ENCODE assay signal across 9 cellular contexts in the genomic region with DNA sequence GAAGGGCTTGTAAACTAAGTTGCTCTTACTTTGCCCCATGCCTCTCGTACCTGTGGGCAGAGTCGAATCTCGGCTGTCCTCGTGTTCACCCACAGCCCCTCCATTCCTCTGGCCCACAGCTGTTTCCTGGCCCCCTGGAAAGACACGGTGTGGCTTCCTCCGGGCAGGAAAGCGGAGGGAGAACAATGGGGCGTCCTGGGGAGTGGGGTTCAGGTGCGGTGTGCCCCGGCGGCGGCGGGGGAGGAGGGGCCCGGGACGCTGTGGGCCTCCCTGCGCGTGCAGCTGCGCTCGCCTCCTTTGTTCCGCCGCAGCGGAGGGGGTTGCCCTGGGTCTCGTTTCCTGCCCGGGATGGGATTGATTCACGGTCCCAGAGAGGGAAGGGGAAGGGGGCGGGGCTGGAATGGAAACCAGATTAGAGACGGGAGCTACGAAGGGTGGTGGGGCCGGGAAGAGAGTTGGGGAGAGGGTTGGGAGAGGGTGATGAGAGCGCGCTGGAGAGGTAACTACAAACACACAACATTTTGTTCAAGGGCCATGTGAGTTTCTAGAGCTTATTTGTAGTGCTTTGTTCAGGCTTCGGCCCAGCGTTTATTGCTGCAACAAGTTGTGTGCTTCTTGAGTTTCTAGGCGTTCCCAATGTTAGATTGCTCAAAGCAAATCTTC. TPM values are rescaled to one million over a fixed set of nuclear protein-coding genes. Genes with fewer than 3 reads are reported as not detected.
DNase-seq lines count a peak whose midpoint lies in the region; ATAC-seq, FAIRE-seq and TF ChIP-seq lines count a peak whose summit lies in the region.
"Had no signal": no experiment of that assay in that cellular context is flagged by ENCODE, and none has a peak within 500 bp of the region (broad histone marks: within the 10 kb centered on the region; RNA-seq: fewer than 3 reads in every experiment).

No MANE protein-coding gene starts in this region.

- no TSS peak for BruUV-seq in A673 (replicated peaks; lab: Mats Ljungman, UMichigan)

- peak; percentile 35 for FAIRE-seq in GM19239 (lab: Jason Lieb, UNC)
- FAIRE-seq: GM18507 had no signal

- H3K4me1 ChIP-seq in A673 (ENCODE audit: insufficient read depth, low read length, poor library complexity, severe bottlenecking), result peaks cover 15% of the 10 kb centered on the region
- H3K4me1 ChIP-seq in mucosa of descending colon (ENCODE audit: low read depth), result peaks cover 16% of the 10 kb centered on the region
- H3K4me1 ChIP-seq in thoracic aorta (ENCODE audit: control insufficient read depth in 1 of 2, low read depth in 2 of 2), result peaks cover 4 to 50% of the 10 kb centered on the region in 2 donors

- POLR2A ChIA-PET in A673 (lab: Charles Lee; ENCODE audit: low non-redundant PET), result no interaction called here

- H3K9me3 Mint-ChIP-seq in activated CD4-positive, alpha-beta T cell treated with anti-CD3 and anti-CD28 coated beads, Interleukin-2, amount 10 ng/mL, durations not matched to agents 24 days and 14 days, result no peaks in the 10 kb centered on the region

- TF ChIP-seq POLR2A in NB4 (IDR thresholded peaks at IDR 0.05; ENCODE audit: extremely low read depth, insufficient read length), result no peak

- ATAC-seq in mucosa of descending colon (peak; percentile 72), thoracic aorta (ENCODE audit: insufficient number of reproducible peaks, low FRiP score, low read depth) (peak; percentile 18), GM21515 (IDR thresholded peaks at IDR 0.05; ENCODE audit: unreplicated experiment) (no peak)

- CTCF ChIA-PET in A673 (lab: Charles Lee), result no interaction called here

- H3K4me1 Mint-ChIP-seq in activated CD4-positive, alpha-beta T cell treated with anti-CD3 and anti-CD28 coated beads, Interleukin-2, amount 10 ng/mL, durations not matched to agents 24 days and 14 days, result peaks cover 17% of the 10 kb centered on the region

- TF ChIP-seq CTCF in A673 (conservative IDR thresholded peaks at IDR 0.05; ENCODE audit: low read depth, low read length) (no peak), NB4 (IDR thresholded peaks at IDR 0.05; ENCODE audit: low read depth, low read length) (no peak), epithelial cell of esophagus (IDR thresholded peaks at IDR 0.05; ENCODE audit: insufficient read depth, low read depth, low read length, missing control alignments) (no peak), mucosa of descending colon (IDR thresholded peaks at IDR 0.05) (no peak), thoracic aorta (IDR thresholded peaks at IDR 0.05) (no peak)

- peaks cover 18% of the 10 kb centered on the region for H3K27me3 Mint-ChIP-seq in activated CD4-positive, alpha-beta T cell treated with anti-CD3 and anti-CD28 coated beads, Interleukin-2, amount 10 ng/mL, durations not matched to agents 24 days and 14 days

- peak overlapping the region; percentile 70 for H3K27ac ChIP-seq in A673 (ENCODE audit: low read depth, low read length, poor library complexity, severe bottlenecking)
- H3K27ac ChIP-seq in thoracic aorta, result peak overlapping the region; percentile 70 to 76

- H3K27me3 ChIP-seq in A673 (replicated peaks; ENCODE audit: insufficient read depth, low read depth, low read length, poor library complexity), result no peaks in the 10 kb centered on the region
- H3K27me3 ChIP-seq in thoracic aorta (replicated peaks; ENCODE audit: insufficient read depth), result no peaks in the 10 kb centered on the region

- DNase-seq in A673 (ENCODE audit: low spot score) (peak; percentile 86), GM19239 (ENCODE audit: insufficient read length, low spot score) (no peak), NB4 (ENCODE audit: low read depth) (peak; percentile 77), epithelial cell of esophagus (ENCODE audit: low read depth) (peak; percentile 78), mucosa of descending colon (peak; percentile 80 to 83 (median 80)), thoracic aorta (ENCODE audit: low spot score) (no peak)
- DNase-seq in activated CD4-positive, alpha-beta T cell treated with anti-CD3 and anti-CD28 coated beads, Interleukin-2, amount 10 ng/mL, durations not matched to agents 24 days and 14 days, result peak; percentile 80

- peak overlapping the region; percentile 88 for H3K4me3 Mint-ChIP-seq in activated CD4-positive, alpha-beta T cell treated with anti-CD3 and anti-CD28 coated beads, Interleukin-2, amount 10 ng/mL, durations not matched to agents 24 days and 14 days

- peak overlapping the region; percentile 71 for H3K4me3 ChIP-seq in A673 (ENCODE audit: low read depth, low read length, poor library complexity, severe bottlenecking)
- peak overlapping the region; percentile 77 for H3K4me3 ChIP-seq in NB4 (ENCODE audit: low read depth, low read length)
- peak overlapping the region; percentile 94 for H3K4me3 ChIP-seq in epithelial cell of esophagus (ENCODE audit: low read length)
- H3K4me3 ChIP-seq in mucosa of descending colon, result peak overlapping the region; percentile 52
- H3K4me3 ChIP-seq in thoracic aorta, result peak overlapping the region; percentile 86

- no peaks in the 10 kb centered on the region for H3K9me3 ChIP-seq in A673 (ENCODE audit: low read depth, low read length, poor library complexity, severe bottlenecking)
- no peaks in the 10 kb centered on the region for H3K9me3 ChIP-seq in mucosa of descending colon
- H3K9me3 ChIP-seq in thoracic aorta, result no peaks in the 10 kb centered on the region

- H3K36me3 ChIP-seq in A673 (ENCODE audit: insufficient read depth, low read length, poor library complexity, severe bottlenecking) (no peaks in the 10 kb centered on the region), mucosa of descending colon (ENCODE audit: low read depth) (no peaks in the 10 kb centered on the region), thoracic aorta (no peaks in the 10 kb centered on the region)

- intact Hi-C loops in A673 (cut with micrococcal nuclease; ENCODE audit: unreplicated experiment), result loop anchor here (5.0 kb wide), 1 partner anchor 76 kb away; no protein-coding TSS in a partner anchor
- intact Hi-C loops in activated CD4-positive, alpha-beta T cell treated with anti-CD3 and anti-CD28 coated beads, Interleukin-2, amount 10 ng/mL, durations not matched to agents 24 days and 14 days (cut with micrococcal nuclease), result loop anchor here (2.0 to 10.0 kb wide), 2 partner anchors 81 to 129 kb away; no protein-coding TSS in a partner anchor
- intact Hi-C loops in mucosa of descending colon (cut with DNase I, micrococcal nuclease), result no loop called here

- peak overlapping the region; percentile 77 for H3K27ac Mint-ChIP-seq in activated CD4-positive, alpha-beta T cell treated with anti-CD3 and anti-CD28 coated beads, Interleukin-2, amount 10 ng/mL, durations not matched to agents 24 days and 14 days

- H3K36me3 Mint-ChIP-seq in activated CD4-positive, alpha-beta T cell treated with anti-CD3 and anti-CD28 coated beads, Interleukin-2, amount 10 ng/mL, durations not matched to agents 24 days and 14 days (ENCODE audit: low read depth), result no peaks in the 10 kb centered on the region

RNA-seq across cellular contexts. Expression of gene MYO1B, which starts 0.8 kb away (rescaled TPM):
- total RNA-seq in A673 (2021) (37.8 and 48.3 TPM in 2 replicates), mucosa of descending colon (10 to 100 TPM; 35.1 to 64.8 (median 54.6) TPM), thoracic aorta (10 to 100 TPM; 74.7 to 79.4 TPM)
- total RNA-seq in activated CD4-positive, alpha-beta T cell treated with anti-CD3 and anti-CD28 coated beads, Interleukin-2, amount 10 ng/mL, durations not matched to agents 24 days and 14 days, result 16.4 and 21.1 TPM in 2 replicates

Comparison
In these comparisons a context has a peak if more than half of its experiments do, and no peak if none do; other contexts are left out.
1. DNase-seq: peak in A673 (single experiment), NB4 (single experiment), activated CD4-positive, alpha-beta T cell treated with anti-CD3 and anti-CD28 coated beads, Interleukin-2, amount 10 ng/mL, durations not matched to agents 24 days and 14 days (single experiment), epithelial cell of esophagus (single experiment) and mucosa of descending colon (3 of 3); none in GM19239 (single experiment) and thoracic aorta (single experiment).
2. intact Hi-C loops: an anchor here in A673 (5.0 kb wide) and activated CD4-positive, alpha-beta T cell treated with anti-CD3 and anti-CD28 coated beads, Interleukin-2, amount 10 ng/mL, durations not matched to agents 24 days and 14 days (2.0 to 10.0 kb wide); none called in mucosa of descending colon.
3. Peak in every context shown above with its lines, with median percentiles within 50 percentile points of each other: H3K4me3 ChIP-seq.